ENCODE assay signal across 8 cellular contexts in genomic region chr7:95396136-95397032, GRCh38. TPM values are rescaled to one million over a fixed set of nuclear protein-coding genes. Genes with fewer than 3 reads are reported as not detected.
A peak's percentile ranks its signal among the peaks of the same experiment; 100 is the strongest.
DNase-seq lines count a peak whose midpoint lies in the region; ATAC-seq, FAIRE-seq and TF ChIP-seq lines count a peak whose summit lies in the region.

Gene PON3 (minus strand): TSS chr7:95396375. CDS start chr7:95396350, 25 bp downstream.

- H3K27ac ChIP-seq in vagina, result no peak within 1 kb of the TSS

- H3K9me2 ChIP-seq in Loucy (replicated peaks; ENCODE audit: low read depth, low read length), result no peaks in the 10 kb centered on the region

- H2AFZ ChIP-seq in Loucy (ENCODE audit: low read length), result no peak within 1 kb of the TSS

- H3K4me1 ChIP-seq in Loucy (ENCODE audit: insufficient read depth, low read length, poor library complexity, severe bottlenecking) (no peaks in the 10 kb centered on the region), vagina (no peaks in the 10 kb centered on the region)

- H3K4me3 ChIP-seq in GM12875 (ENCODE audit: low read depth, low read length) (peak within 1 kb of the TSS; percentile 62), Loucy (ENCODE audit: low read length, poor library complexity, severe bottlenecking) (no peak within 1 kb of the TSS), bronchial epithelial cell (ENCODE audit: low read depth, low read length) (peak within 1 kb of the TSS; percentile 44), vagina (peak within 1 kb of the TSS; percentile 40 to 44)

- DNase-seq in bronchial epithelial cell (ENCODE audit: low read depth) (peak; percentile 32), memory B cell (ENCODE audit: low spot score in 2 of 2) (peak; percentile 4 to 17), vagina (ENCODE audit: extremely low spot score in 2 of 2) (no peak), Ammon's horn (ENCODE audit: low spot score) (no peak), H54 (ENCODE audit: insufficient read length, low spot score) (no peak)

- H3K4me3 Mint-ChIP-seq in memory B cell, result peak within 1 kb of the TSS; percentile 59

- H3F3A ChIP-seq in Loucy (ENCODE audit: low read depth), result no peaks in the 10 kb centered on the region

- no peaks in the 10 kb centered on the region for H3K4me1 Mint-ChIP-seq in memory B cell

- H3K9me3 Mint-ChIP-seq in memory B cell, result no peaks in the 10 kb centered on the region

- H3K36me3 ChIP-seq in Loucy (ENCODE audit: insufficient read depth, low read length) (no peaks in the 10 kb centered on the region), bronchial epithelial cell (ENCODE audit: control insufficient read depth, insufficient read depth, low read length) (no peaks in the 10 kb centered on the region), vagina (no peaks in the 10 kb centered on the region)

- intact Hi-C loops in vagina (cut with DNase I), result loop anchor here (5.0 kb wide), 1 partner anchor 1311 kb away; the partner anchor contains the start of gene SEM1

- H3K79me2 ChIP-seq in Loucy (ENCODE audit: insufficient read depth, low read length), result no peaks in the 10 kb centered on the region

- no peaks in the 10 kb centered on the region for H3K36me3 Mint-ChIP-seq in memory B cell

- TF ChIP-seq POLR2A in vagina (IDR thresholded peaks at IDR 0.05) (no peak), H54 (IDR thresholded peaks at IDR 0.05; ENCODE audit: low read depth, low read length) (no peak)

- no peak within 1 kb of the TSS for H3K9ac ChIP-seq in Loucy (ENCODE audit: low read depth, low read length, poor library complexity, severe bottlenecking)

- no peaks in the 10 kb centered on the region for H3K27me3 ChIP-seq in Loucy (ENCODE audit: insufficient read depth, low read length, poor library complexity, severe bottlenecking)
- no peaks in the 10 kb centered on the region for H3K27me3 ChIP-seq in bronchial epithelial cell (ENCODE audit: control insufficient read depth, insufficient read depth, low read length)
- H3K27me3 ChIP-seq in vagina, result no peaks in the 10 kb centered on the region

- H3K9me3 ChIP-seq in Loucy (ENCODE audit: insufficient read depth, low read depth, low read length), result no peaks in the 10 kb centered on the region
- no peaks in the 10 kb centered on the region for H3K9me3 ChIP-seq in vagina

- ATAC-seq in memory B cell (ENCODE audit: low read depth) (peak; percentile 81), GM18519 (IDR thresholded peaks at IDR 0.05; ENCODE audit: low FRiP score, unreplicated experiment) (no peak)

- H3K4me2 ChIP-seq in Loucy (ENCODE audit: low read depth, low read length, poor library complexity, severe bottlenecking), result no peak within 1 kb of the TSS

- H3K27me3 Mint-ChIP-seq in memory B cell, result peaks cover 24% of the 10 kb centered on the region

- TF ChIP-seq CTCF in GM12875 (IDR thresholded peaks at IDR 0.05; ENCODE audit: borderline replicate concordance, insufficient read depth, low read depth, low read length), result peak; percentile 54
- 0 out of 2 replicates have a peak, but pooled peaks have one; percentile 17 for TF ChIP-seq CTCF in Loucy (conservative IDR thresholded peaks at IDR 0.05; ENCODE audit: low read length)
- TF ChIP-seq CTCF in bronchial epithelial cell (IDR thresholded peaks at IDR 0.05; ENCODE audit: insufficient read depth, low read length, severe bottlenecking), result peak; percentile 59
- TF ChIP-seq CTCF in vagina (IDR thresholded peaks at IDR 0.05), result no peak

- H4K20me1 ChIP-seq in Loucy (ENCODE audit: insufficient read depth, low read length, poor library complexity, severe bottlenecking), result no peaks in the 10 kb centered on the region

- no peak for FAIRE-seq in bronchial epithelial cell (lab: Jason Lieb, UNC)
- no peak for FAIRE-seq in H54 (lab: Jason Lieb, UNC)

- no peak within 1 kb of the TSS for H3K27ac Mint-ChIP-seq in memory B cell

RNA-seq across cellular contexts. Expression of gene PON3, which starts in this region (rescaled TPM):
- total RNA-seq in bronchial epithelial cell, result 0.64 and 1.3 TPM in 2 replicates
- total RNA-seq in vagina, result 3.9 TPM

Comparison
In these comparisons a context has a peak if more than half of its experiments do, and no peak if none do; other contexts are left out.
1. CTCF ChIP-seq: peak in GM12875 (single experiment), Loucy (single experiment) and bronchial epithelial cell (single experiment); none in vagina (0 of 3).
2. DNase-seq: peak in bronchial epithelial cell (single experiment) and memory B cell (2 of 2); none in vagina (0 of 2), Ammon's horn (single experiment) and H54 (single experiment).